Comparison of ENCODE assay signal across 18 cellular contexts in the genomic region with DNA sequence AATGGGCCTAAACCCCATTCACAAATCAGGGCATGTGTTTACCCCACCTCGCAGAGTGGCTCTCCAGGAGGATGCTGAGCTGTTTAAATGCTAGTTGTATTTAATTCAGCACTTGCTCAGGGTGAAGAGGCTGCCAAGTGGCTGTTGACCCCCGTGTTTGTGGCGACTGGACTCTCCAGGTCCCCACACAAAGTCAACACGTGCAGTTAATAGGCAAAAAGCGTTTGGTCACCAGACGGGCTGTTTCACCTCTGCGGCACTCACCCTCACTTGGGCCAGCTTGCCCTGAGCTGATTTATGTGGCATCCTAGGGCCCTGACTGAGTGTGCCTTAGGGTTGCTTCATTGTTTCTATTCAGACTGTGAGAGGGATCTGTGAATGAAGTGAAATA.
DNase-seq lines count a peak whose midpoint lies in the region; ATAC-seq and TF ChIP-seq lines count a peak whose summit lies in the region.
"Had no signal": no experiment of that assay in that cellular context is flagged by ENCODE, and none has a peak within 500 bp of the region (broad histone marks: within the 10 kb centered on the region; RNA-seq: fewer than 3 reads in every experiment).

No MANE protein-coding gene starts in this region.

- POLR2A ChIA-PET in IMR-90 (lab: Charles Lee; ENCODE audit: unreplicated experiment) = no interaction called here

- peak overlapping the region; percentile 1; the same call in 1 of the 2 replicates for H4K91ac ChIP-seq in IMR-90 (ENCODE audit: insufficient read depth, low read depth, low read length)

- no peaks in the 10 kb centered on the region for H3K9me1 ChIP-seq in IMR-90 (ENCODE audit: insufficient read depth, low read length)

- H3K4ac ChIP-seq in IMR-90 (ENCODE audit: low read depth, low read length) = peak overlapping the region; percentile 2; the same call in 1 of the 2 replicates

- no peaks in the 10 kb centered on the region for H3K27me3 Mint-ChIP-seq in nephron (ENCODE audit: low read depth)
- H3K27me3 Mint-ChIP-seq in activated naive CD4-positive, alpha-beta T cell treated with anti-CD3 and anti-CD28 coated beads for 36 hours (ENCODE audit: low read depth) = peaks cover 20% of the 10 kb centered on the region
- H3K27me3 Mint-ChIP-seq: B cell had no signal

- no peaks in the 10 kb centered on the region for H3K79me1 ChIP-seq in IMR-90 (ENCODE audit: low read depth in 1 of 2, low read length in 2 of 2)

- H3K9me3 ChIP-seq in IMR-90 (ENCODE audit: control insufficient read depth, insufficient read depth, low read length) (no peaks in the 10 kb centered on the region), subcutaneous abdominal adipose tissue (ENCODE audit: control insufficient read depth in 5 of 5, low read length in 5 of 5) (no peaks in the 10 kb centered on the region)
- H3K9me3 ChIP-seq: MG63 had no signal

- ATAC-seq in IMR-90 (ENCODE audit: low read depth) (no peak), left colon (no peak), esophagus mucosa (no peak)
- ATAC-seq: activated CD8-positive, alpha-beta T cell treated with anti-CD3 and anti-CD28 coated beads for 36 hours; activated T-helper 17 cell treated with anti-CD3 and anti-CD28 coated beads, Interleukin-2, amount 50 U/mL, for 72 hours had no signal

- H3K36me3 Mint-ChIP-seq in nephron (ENCODE audit: low read depth) = no peaks in the 10 kb centered on the region
- no peaks in the 10 kb centered on the region for H3K36me3 Mint-ChIP-seq in activated naive CD4-positive, alpha-beta T cell treated with anti-CD3 and anti-CD28 coated beads for 36 hours (ENCODE audit: low read depth)

- peak overlapping the region; percentile 17; the same call in 1 of the 2 replicates for H4K5ac ChIP-seq in IMR-90 (ENCODE audit: low read depth, low read length)

- peak overlapping the region; percentile 93 to 95 (median 93) for H3K27ac Mint-ChIP-seq in nephron
- H3K27ac Mint-ChIP-seq in activated naive CD4-positive, alpha-beta T cell treated with anti-CD3 and anti-CD28 coated beads for 36 hours = no peak overlapping the region
- H3K27ac Mint-ChIP-seq: activated CD8-positive, alpha-beta T cell treated with anti-CD3 and anti-CD28 coated beads for 36 hours; activated T-helper 17 cell treated with anti-CD3 and anti-CD28 coated beads, Interleukin-2, amount 50 U/mL, for 72 hours; B cell; progenitor cell of endocrine pancreas had no signal

- WGBS in IMR-90 (ENCODE audit: extremely low coverage in 2 of 2, insufficient read length in 1 of 2), 2 experiments = 37% methylated on average over 6 of the region's 7 CpGs; no CpG with 5 or more reads in 1 of the 2 experiments

- dilution Hi-C loops in IMR-90 (cut with HindIII; ENCODE audit: low sequenced_read_pairs, unreplicated experiment) = no loop called here

- no peak overlapping the region for H2AK9ac ChIP-seq in IMR-90 (replicated peaks; ENCODE audit: low read depth, low read length, poor library complexity)

- peak overlapping the region; percentile 53 to 74 (median 67) for H3K4me3 Mint-ChIP-seq in nephron
- no peak overlapping the region for H3K4me3 Mint-ChIP-seq in activated naive CD4-positive, alpha-beta T cell treated with anti-CD3 and anti-CD28 coated beads for 36 hours
- H3K4me3 Mint-ChIP-seq: activated CD8-positive, alpha-beta T cell treated with anti-CD3 and anti-CD28 coated beads for 36 hours; activated T-helper 17 cell treated with anti-CD3 and anti-CD28 coated beads, Interleukin-2, amount 50 U/mL, for 72 hours; B cell had no signal

- peak overlapping the region; percentile 23; the same call in 1 of the 3 replicates for H2BK15ac ChIP-seq in IMR-90 (ENCODE audit: low read depth, low read length)

- TF ChIP-seq RAD21 in IMR-90 (IDR thresholded peaks at IDR 0.05; ENCODE audit: low read length) = no peak

- peak overlapping the region; percentile 44 for H2BK120ac ChIP-seq in IMR-90 (ENCODE audit: low read depth, low read length)

- H2AK5ac ChIP-seq in IMR-90 (ENCODE audit: low read depth, low read length) = no peak overlapping the region

- H4K20me1 ChIP-seq in IMR-90 (ENCODE audit: insufficient read depth, low read length) = no peaks in the 10 kb centered on the region

- in situ Hi-C loops in IMR-90 (cut with MboI; ENCODE audit: low sequenced_read_pairs) = no loop called here

- H3K4me3 ChIP-seq in IMR-90 (ENCODE audit: insufficient read depth, low read depth, low read length) = no peak overlapping the region
- H3K4me3 ChIP-seq in fibroblast of the aortic adventitia (ENCODE audit: low read depth, low read length) = peak overlapping the region; percentile 42
- peak overlapping the region; percentile 45 to 74 (median 62) for H3K4me3 ChIP-seq in subcutaneous abdominal adipose tissue (ENCODE audit: low read depth in 1 of 5, low read length in 5 of 5)
- H3K4me3 ChIP-seq: MG63, PC-9 had no signal

- no peak overlapping the region for H3K14ac ChIP-seq in IMR-90 (replicated peaks; ENCODE audit: low read depth, low read length)

- peak overlapping the region in 1 of 2 experiments; percentile 61; a peak in 1 of 4 replicates for H4K8ac ChIP-seq in IMR-90 (ENCODE audit: low read depth in 2 of 2, low read length in 2 of 2)

- H3K4me1 ChIP-seq in IMR-90 (ENCODE audit: control insufficient read depth, insufficient read depth, low read length) (peaks cover 9% of the 10 kb centered on the region), subcutaneous abdominal adipose tissue (ENCODE audit: control insufficient read depth in 5 of 5, insufficient read depth in 5 of 5, low read length in 5 of 5) (peaks cover 0 to 36% (median 16%) of the 10 kb centered on the region in 5 donors)

- H3K23ac ChIP-seq in IMR-90 (ENCODE audit: low read depth, low read length) = no peak overlapping the region

- H3K9ac ChIP-seq in IMR-90 (ENCODE audit: low read depth, low read length) = peak overlapping the region; percentile 22; the same call in 1 of the 2 replicates
- H3K9ac ChIP-seq in subcutaneous abdominal adipose tissue (ENCODE audit: low read length in 5 of 5) = peak overlapping the region in 2 of 5 donors; percentile 17 to 47

- H3K4me1 Mint-ChIP-seq in nephron = peaks cover 80% of the 10 kb centered on the region
- no peaks in the 10 kb centered on the region for H3K4me1 Mint-ChIP-seq in activated naive CD4-positive, alpha-beta T cell treated with anti-CD3 and anti-CD28 coated beads for 36 hours (ENCODE audit: low read depth)
- H3K4me1 Mint-ChIP-seq: activated T-helper 17 cell treated with anti-CD3 and anti-CD28 coated beads, Interleukin-2, amount 50 U/mL, for 72 hours; B cell had no signal

- H3K18ac ChIP-seq in IMR-90 (ENCODE audit: low read depth, low read length) = peak overlapping the region; percentile 35

- BruUV-seq in IMR-90 (replicated peaks; lab: Mats Ljungman, UMichigan) = no TSS peak

- intact Hi-C loops in IMR-90 (cut with micrococcal nuclease) = loop anchor here (1.0 to 10.0 kb wide), 4 partner anchors 73 to 530 kb away; no protein-coding TSS in a partner anchor
- intact Hi-C loops in left colon (cut with DNase I, micrococcal nuclease) = no loop called here
- intact Hi-C loops in activated naive CD4-positive, alpha-beta T cell treated with anti-CD3 and anti-CD28 coated beads for 36 hours (cut with micrococcal nuclease) = no loop called here

- peak overlapping the region; percentile 8; the same call in 1 of the 2 replicates for H2BK20ac ChIP-seq in IMR-90 (ENCODE audit: low read depth, low read length)

- H2AFZ ChIP-seq in IMR-90 (replicated peaks; ENCODE audit: low read length, poor library complexity) = no peak overlapping the region
- H2AFZ ChIP-seq: PC-9 had no signal

- CTCF ChIA-PET in IMR-90 (lab: Yijun Ruan, JAX) = no interaction called here
- CTCF ChIA-PET in activated naive CD4-positive, alpha-beta T cell treated with anti-CD3 and anti-CD28 coated beads for 36 hours (lab: Charles Lee) = no interaction called here

- H3K27ac ChIP-seq in IMR-90 (ENCODE audit: insufficient read depth, low read length) (peak overlapping the region; percentile 73; the same call in 1 of the 2 replicates), subcutaneous abdominal adipose tissue (ENCODE audit: low read depth, low read length) (peak overlapping the region; percentile 79)
- H3K27ac ChIP-seq: PC-9 had no signal

- H3K27me3 ChIP-seq in IMR-90 (ENCODE audit: control insufficient read depth, insufficient read depth, low read length) (no peaks in the 10 kb centered on the region), subcutaneous abdominal adipose tissue (ENCODE audit: control insufficient read depth in 5 of 5, insufficient read depth in 4 of 5, low read length in 5 of 5) (no peaks in the 10 kb centered on the region)
- H3K27me3 ChIP-seq: MG63 had no signal

- TF ChIP-seq CTCF in IMR-90 (conservative IDR thresholded peaks at IDR 0.05; ENCODE audit: low read depth, low read length) (no peak), fibroblast of the aortic adventitia (IDR thresholded peaks at IDR 0.05; ENCODE audit: insufficient read depth, low read length) (no peak), nephron (IDR thresholded peaks at IDR 0.05; ENCODE audit: unreplicated experiment in 3 of 3) (no peak)

- H3K36me3 ChIP-seq in IMR-90 (ENCODE audit: control insufficient read depth, insufficient read depth, low read length) (no peaks in the 10 kb centered on the region), subcutaneous abdominal adipose tissue (ENCODE audit: control insufficient read depth in 5 of 5, insufficient read depth in 5 of 5, low read length in 5 of 5) (no peaks in the 10 kb centered on the region)
- H3K36me3 ChIP-seq: MG63 had no signal

- no peak overlapping the region for H2BK5ac ChIP-seq in IMR-90 (ENCODE audit: low read depth, low read length, poor library complexity, severe bottlenecking)

- peak overlapping the region; percentile 42 for H3K4me2 ChIP-seq in IMR-90 (ENCODE audit: low read depth, low read length)
- H3K4me2 ChIP-seq: PC-9 had no signal

- no peaks in the 10 kb centered on the region for H3K9me3 Mint-ChIP-seq in nephron
- H3K9me3 Mint-ChIP-seq in activated naive CD4-positive, alpha-beta T cell treated with anti-CD3 and anti-CD28 coated beads for 36 hours = no peaks in the 10 kb centered on the region
- H3K9me3 Mint-ChIP-seq: activated CD8-positive, alpha-beta T cell treated with anti-CD3 and anti-CD28 coated beads for 36 hours; activated T-helper 17 cell treated with anti-CD3 and anti-CD28 coated beads, Interleukin-2, amount 50 U/mL, for 72 hours had no signal

- TF ChIP-seq POLR2A in IMR-90 (IDR thresholded peaks at IDR 0.05; ENCODE audit: low read depth, low read length) = no peak

- no peak overlapping the region for H3K56ac ChIP-seq in IMR-90 (ENCODE audit: extremely low read depth, insufficient read depth, low read length)

- DNase-seq in IMR-90 (no peak), fibroblast of the aortic adventitia (ENCODE audit: low read depth) (peak; percentile 29), A172 (ENCODE audit: low spot score) (no peak), left colon (no peak)
- DNase-seq in activated naive CD4-positive, alpha-beta T cell treated with anti-CD3 and anti-CD28 coated beads for 36 hours = no peak
- DNase-seq: activated CD8-positive, alpha-beta T cell treated with anti-CD3 and anti-CD28 coated beads for 36 hours; anterior cingulate cortex; MG63; NCI-H2029; NCI-H526 treated with DMSO at 0.1 percent for 48 hours; PC-9; stimulated activated CD4-positive, alpha-beta T cell treated with anti-CD3 and anti-CD28 coated beads, Interleukin-2, amount 100 ng/mL, for 24 hours had no signal

TF ChIP-seq in IMR-90, 13 proteins besides CTCF, POLR2A, EP300 and RAD21 (continues in another document):
- TF ChIP-seq NFE2L2 (IDR thresholded peaks at IDR 0.05; ENCODE audit: low read depth, low read length) = no peak
